Comparison of ENCODE assay signal across 8 cellular contexts in genomic region chr11:47177846-47178245, GRCh38. TPM values are rescaled to one million over a fixed set of nuclear protein-coding genes. Genes with fewer than 3 reads are reported as not detected.
DNase-seq lines count a peak whose midpoint lies in the region; ATAC-seq and TF ChIP-seq lines count a peak whose summit lies in the region.

No MANE protein-coding gene starts in this region.

- H3K23ac ChIP-seq in trophoblast cell (ENCODE audit: low read length): no peak overlapping the region

- WGBS in trophoblast cell (ENCODE audit: extremely low coverage, insufficient coverage, insufficient read length): no CpG with 5 or more reads among the region's 6 CpGs

- H2BK120ac ChIP-seq in trophoblast cell (ENCODE audit: insufficient read depth, low read length, poor library complexity): no peak overlapping the region

- H3K27me3 Mint-ChIP-seq in CD8-positive, alpha-beta T cell (ENCODE audit: low read depth): no peaks in the 10 kb centered on the region
- H3K27me3 Mint-ChIP-seq in T-cell (peaks cover 0 to 5% of the 10 kb centered on the region in 2 donors), glutamatergic neuron (ENCODE audit: unreplicated experiment) (peaks cover 12% of the 10 kb centered on the region)

- no peak overlapping the region for H2BK5ac ChIP-seq in trophoblast cell (ENCODE audit: low read depth, low read length, poor library complexity)

- H3K4me2 ChIP-seq in trophoblast cell (ENCODE audit: low read length): no peak overlapping the region

- ATAC-seq in CD8-positive, alpha-beta T cell: no peak
- ATAC-seq in T-cell (replicated peaks in 1 of 4): no peak

- H3K14ac ChIP-seq in trophoblast cell (ENCODE audit: low read length): no peak overlapping the region

- intact Hi-C loops in CD8-positive, alpha-beta T cell (cut with DNase I, micrococcal nuclease): loop anchor here (1.0 to 10.0 kb wide), 17 partner anchors 17 to 1053 kb away; partner anchors contain the start of genes ACP2 (in 2 of the 2), ARHGAP1 (in 2 of the 2), DDB2 (in 2 of the 2) and PSMC3 (in 2 of the 2)

- H3K27ac Mint-ChIP-seq in CD8-positive, alpha-beta T cell: peak overlapping the region; percentile 98
- H3K27ac Mint-ChIP-seq in T-cell: peak overlapping the region; percentile 99 to 100
- H3K27ac Mint-ChIP-seq in glutamatergic neuron (ENCODE audit: unreplicated experiment): peak overlapping the region; percentile 98

- POLR2A ChIA-PET in CD8-positive, alpha-beta T cell (lab: Charles Lee): interaction anchor here (0.9 to 1.7 kb wide), 8 partner anchors 10 to 144 kb away, joined by 3 to 11 read pairs (median 4); partner anchors contain the start of genes ACP2 and DDB2
- POLR2A ChIA-PET in T-cell (lab: Charles Lee): interaction anchor here in 1 of 2 donors (0.6 to 1.2 kb wide), 2 partner anchors 36 to 124 kb away, joined by 4 to 6 read pairs; partner anchors contain the start of gene DDB2

- H4K91ac ChIP-seq in trophoblast cell (ENCODE audit: low read depth, low read length): peak overlapping the region; percentile 13

- H3K4ac ChIP-seq in trophoblast cell (ENCODE audit: low read depth, low read length): no peak overlapping the region

- peak overlapping the region; percentile 97 for H3K4me3 ChIP-seq in CD8-positive, alpha-beta T cell (ENCODE audit: low read depth, low read length)
- no peak overlapping the region for H3K4me3 ChIP-seq in trophoblast cell (ENCODE audit: low read depth, low read length)

- H3K36me3 Mint-ChIP-seq in CD8-positive, alpha-beta T cell: peaks cover 24% of the 10 kb centered on the region
- H3K36me3 Mint-ChIP-seq in T-cell (peaks cover 5% of the 10 kb centered on the region), glutamatergic neuron (ENCODE audit: unreplicated experiment) (no peaks in the 10 kb centered on the region)

- H3K9me3 ChIP-seq in CD8-positive, alpha-beta T cell (ENCODE audit: low read length): no peaks in the 10 kb centered on the region
- peaks cover 5% of the 10 kb centered on the region for H3K9me3 ChIP-seq in trophoblast cell (ENCODE audit: insufficient read depth, low read depth, low read length)

- peak overlapping the region; percentile 95 for H3K27ac ChIP-seq in CD8-positive, alpha-beta T cell (ENCODE audit: low read depth, low read length)
- no peak overlapping the region for H3K27ac ChIP-seq in trophoblast cell (ENCODE audit: low read depth, low read length)

- no peak for TF ChIP-seq CTCF in CD8-positive, alpha-beta T cell (IDR thresholded peaks at IDR 0.05)
- TF ChIP-seq CTCF in glutamatergic neuron (IDR thresholded peaks at IDR 0.05; ENCODE audit: partially characterized antibody, unreplicated experiment): no peak

- H2BK12ac ChIP-seq in trophoblast cell (ENCODE audit: low read length): no peak overlapping the region

- H3K79me2 ChIP-seq in trophoblast cell (ENCODE audit: control insufficient read depth, insufficient read depth, low read length, poor library complexity): peaks cover 17% of the 10 kb centered on the region

- H4K12ac ChIP-seq in trophoblast cell (ENCODE audit: low read depth, low read length): no peak overlapping the region

- H2AFZ ChIP-seq in trophoblast cell (ENCODE audit: insufficient read depth, low read length, poor library complexity): peak overlapping the region; percentile 24

- no peak overlapping the region for H3K18ac ChIP-seq in trophoblast cell (ENCODE audit: low read length)

- CTCF ChIA-PET in CD8-positive, alpha-beta T cell (lab: Charles Lee): interaction anchor here (0.6 to 2.3 kb wide), 19 partner anchors 10 to 551 kb away, joined by 3 to 16 read pairs (median 5); partner anchors contain the start of genes ACP2, DDB2 and PACSIN3
- CTCF ChIA-PET in T-cell (lab: Charles Lee): interaction anchor here (0.6 to 1.8 kb wide), 8 partner anchors 9 to 275 kb away, joined by 3 to 7 read pairs (median 4); partner anchors contain the start of genes DDB2 (in 1 of the 2) and PACSIN3 (in 1 of the 2)

- DNase-seq in CD8-positive, alpha-beta T cell: no peak
- DNase-seq in T-cell (no peak), glutamatergic neuron (no peak), trophoblast cell (no peak), dermis blood vessel endothelial cell (no peak), NCI-H69 (lab: John Stamatoyannopoulos, UW) (no peak), iPS-NIHi7 (ENCODE audit: extremely low spot score) (no peak)
- no peak for DNase-seq in activated CD4-positive, alpha-beta T cell treated with anti-CD3 and anti-CD28 coated beads, Interleukin-2, amount 50 U/mL, for 48 hours

- H3K9me3 Mint-ChIP-seq in CD8-positive, alpha-beta T cell: no peaks in the 10 kb centered on the region
- H3K9me3 Mint-ChIP-seq in T-cell (no peaks in the 10 kb centered on the region), glutamatergic neuron (ENCODE audit: unreplicated experiment) (peaks cover 14% of the 10 kb centered on the region)

- H3K4me1 ChIP-seq in CD8-positive, alpha-beta T cell (ENCODE audit: insufficient read depth, low read length): peaks cover 24% of the 10 kb centered on the region
- H3K4me1 ChIP-seq in trophoblast cell (ENCODE audit: control insufficient read depth in 1 of 2, insufficient read depth in 2 of 2, low read length in 2 of 2): peaks cover 7 to 8% of the 10 kb centered on the region in 2 experiments

- no peaks in the 10 kb centered on the region for H3K27me3 ChIP-seq in CD8-positive, alpha-beta T cell (ENCODE audit: insufficient read depth, low read length)
- H3K27me3 ChIP-seq in trophoblast cell (ENCODE audit: insufficient read depth, low read length): no peaks in the 10 kb centered on the region

- peaks cover 11% of the 10 kb centered on the region for H3K79me1 ChIP-seq in trophoblast cell (ENCODE audit: low read length)

- H3K4me3 Mint-ChIP-seq in CD8-positive, alpha-beta T cell: peak overlapping the region; percentile 94
- H3K4me3 Mint-ChIP-seq in T-cell (peak overlapping the region; percentile 95 to 98 (median 96)), glutamatergic neuron (ENCODE audit: unreplicated experiment) (peak overlapping the region; percentile 97)

- H3K4me1 Mint-ChIP-seq in CD8-positive, alpha-beta T cell (ENCODE audit: low read depth): peaks cover 35% of the 10 kb centered on the region
- H3K4me1 Mint-ChIP-seq in T-cell: peaks cover 38 to 46% (median 41%) of the 10 kb centered on the region in 3 donors
- H3K4me1 Mint-ChIP-seq in glutamatergic neuron (ENCODE audit: low read depth, unreplicated experiment): peaks cover 16% of the 10 kb centered on the region

- H4K8ac ChIP-seq in trophoblast cell (ENCODE audit: low read depth, low read length): peak overlapping the region; percentile 12

- H2AK5ac ChIP-seq in trophoblast cell (ENCODE audit: low read length): no peak overlapping the region

- no peak overlapping the region for H3K9ac ChIP-seq in trophoblast cell (ENCODE audit: low read length)

- peaks cover 13% of the 10 kb centered on the region for H3K36me3 ChIP-seq in CD8-positive, alpha-beta T cell (ENCODE audit: insufficient read depth, low read length)
- H3K36me3 ChIP-seq in trophoblast cell (ENCODE audit: control insufficient read depth in 1 of 2, insufficient read depth in 2 of 2, low read length in 2 of 2): peaks cover 52 to 53% of the 10 kb centered on the region in 2 experiments

RNA-seq across cellular contexts. Expression of gene ARFGAP2, which starts 1.2 kb away (rescaled TPM):
- total RNA-seq in CD8-positive, alpha-beta T cell: 100 to 1,000 TPM; 194 to 215 TPM
- total RNA-seq in T-cell (100 to 1,000 TPM; 145 to 188 (median 160) TPM), glutamatergic neuron (ENCODE audit: unreplicated experiment) (119 TPM), dermis blood vessel endothelial cell (132 and 177 TPM in 2 replicates)
- polyA plus RNA-seq in trophoblast cell (2013): 43.4 and 47.3 TPM in 2 replicates

RNA-seq across cellular contexts. Expression of gene PACSIN3, which starts 8.4 kb away (rescaled TPM):
- total RNA-seq in CD8-positive, alpha-beta T cell: not detected
- total RNA-seq in T-cell (1 to 10 TPM in 3 of 5 donors, under 1 TPM in 1, not detected in 1; 0.49 to 1.9 (median 1.4) TPM), glutamatergic neuron (ENCODE audit: unreplicated experiment) (2.2 TPM), dermis blood vessel endothelial cell (16.7 and 23.2 TPM in 2 replicates)
- polyA plus RNA-seq in trophoblast cell (2013): 22.2 and 23.3 TPM in 2 replicates

RNA-seq across cellular contexts. Expression of gene DDB2, which starts 36.9 kb away (rescaled TPM):
- total RNA-seq in CD8-positive, alpha-beta T cell: 10 to 100 TPM; 39.0 to 43.0 TPM
- total RNA-seq in T-cell: 100 to 1,000 TPM in 3 of 5 donors, 10 to 100 TPM in 2; 55.0 to 136 (median 123) TPM
- total RNA-seq in glutamatergic neuron (ENCODE audit: unreplicated experiment): 12.6 TPM
- polyA plus RNA-seq in trophoblast cell (2013): 32.8 and 33.7 TPM in 2 replicates
- 59.2 and 71.9 TPM in 2 replicates for total RNA-seq in dermis blood vessel endothelial cell
